ENCODE assay signal across 8 cellular contexts in the genomic region with DNA sequence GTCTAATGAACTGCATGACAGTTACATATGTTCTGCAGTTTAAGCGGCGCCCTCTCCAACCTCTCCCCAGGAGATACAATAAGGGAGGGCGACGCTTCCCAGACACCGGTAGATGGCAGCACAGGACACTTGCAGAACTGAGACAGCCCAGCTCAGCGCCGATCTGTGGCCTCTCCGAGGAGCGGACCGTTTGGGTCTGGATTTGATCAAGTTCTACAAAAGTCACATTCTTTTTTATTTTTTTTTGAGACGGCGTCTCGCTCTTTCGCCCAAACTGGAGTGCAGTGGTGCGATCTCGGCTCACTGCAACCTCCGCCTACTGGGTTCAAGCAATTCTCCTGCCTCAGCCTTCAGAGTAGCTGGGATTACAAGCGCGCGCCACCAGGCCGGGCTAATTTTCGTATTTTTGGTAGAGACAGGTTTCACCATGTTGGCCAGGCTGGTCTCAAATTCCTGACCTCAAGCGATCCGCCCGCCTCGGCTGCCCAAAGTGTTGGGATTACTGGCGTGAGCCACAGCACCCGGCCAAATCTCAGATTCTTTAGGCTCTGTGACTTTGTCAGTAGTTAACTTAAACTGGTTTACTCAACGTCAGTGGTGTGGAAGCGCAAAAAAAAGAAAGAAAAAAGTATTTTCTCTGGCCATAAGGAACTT. TPM values are rescaled to one million over a fixed set of nuclear protein-coding genes. Genes with fewer than 3 reads are reported as not detected.
DNase-seq lines count a peak whose midpoint lies in the region; ATAC-seq and TF ChIP-seq lines count a peak whose summit lies in the region.

No MANE protein-coding gene starts in this region.

- intact Hi-C loops in head of caudate nucleus (cut with DNase I), result loop anchor here (5.0 kb wide), 2 partner anchors 140 to 360 kb away; no protein-coding TSS in a partner anchor
- intact Hi-C loops in ovary (cut with DNase I), result loop anchor here (2.0 to 10.0 kb wide), 8 partner anchors 138 to 440 kb away; no protein-coding TSS in a partner anchor

- H3K36me3 ChIP-seq in SK-N-SH (replicated peaks in 1 of 2; ENCODE audit: control insufficient read depth in 1 of 2, insufficient read depth in 2 of 2, low read length in 1 of 2) (peaks cover 0 to 5% of the 10 kb centered on the region in 2 experiments), ovary (no peaks in the 10 kb centered on the region), thoracic aorta (no peaks in the 10 kb centered on the region)

- TF ChIP-seq POLR2A in ovary (IDR thresholded peaks at IDR 0.05), result no peak

- H3K27ac ChIP-seq in SK-N-SH (ENCODE audit: low read depth in 2 of 2, low read length in 1 of 2) (peak overlapping the region in 1 of 2 experiments; percentile 97; a peak in 1 of 4 replicates), ovary (peak overlapping the region in 1 of 2 donors; percentile 82), thoracic aorta (peak overlapping the region; percentile 90 to 92)

- no peaks in the 10 kb centered on the region for H3K9me3 ChIP-seq in SK-N-SH
- no peaks in the 10 kb centered on the region for H3K9me3 ChIP-seq in ovary
- no peaks in the 10 kb centered on the region for H3K9me3 ChIP-seq in thoracic aorta

- H4K20me1 ChIP-seq in SK-N-SH (ENCODE audit: insufficient read depth), result no peaks in the 10 kb centered on the region

- peaks cover 39% of the 10 kb centered on the region for H3F3A ChIP-seq in SK-N-SH (replicated peaks; ENCODE audit: insufficient read depth)

- H3K36me3 Mint-ChIP-seq in activated naive CD4-positive, alpha-beta T cell treated with anti-CD3 and anti-CD28 coated beads, Interleukin-2, amount 50 U/mL, for 72 hours, result peaks cover 0 to 5% of the 10 kb centered on the region in 2 donors

- peaks cover 23 to 29% of the 10 kb centered on the region in 2 experiments for H3K4me1 ChIP-seq in SK-N-SH (ENCODE audit: control insufficient read depth in 1 of 2, insufficient read depth in 2 of 2, low read depth in 1 of 2, low read length in 1 of 2)
- H3K4me1 ChIP-seq in ovary (ENCODE audit: insufficient read depth), result peaks cover 11% of the 10 kb centered on the region
- H3K4me1 ChIP-seq in thoracic aorta (ENCODE audit: control insufficient read depth in 1 of 2, low read depth in 2 of 2), result peaks cover 28 to 47% of the 10 kb centered on the region in 2 donors

- DNase-seq in G401 (ENCODE audit: low spot score) (peak; percentile 97), HEK293T (ENCODE audit: extremely low spot score) (peak; percentile 80), NAMALWA (ENCODE audit: low spot score) (peak; percentile 96), SK-N-SH (peak; percentile 81), head of caudate nucleus (peak; percentile 84 to 98 (median 94)), ovary (peak; percentile 83 to 93 (median 89)), thoracic aorta (ENCODE audit: low spot score) (peak; percentile 80)
- peak; percentile 84 to 88 for DNase-seq in activated naive CD4-positive, alpha-beta T cell treated with anti-CD3 and anti-CD28 coated beads, Interleukin-2, amount 50 U/mL, for 72 hours (ENCODE audit: low spot score in 2 of 2)

- H3K79me2 ChIP-seq in SK-N-SH (ENCODE audit: insufficient read depth), result peaks cover 26% of the 10 kb centered on the region

- H3K27me3 ChIP-seq in SK-N-SH (ENCODE audit: insufficient read depth) (no peaks in the 10 kb centered on the region), ovary (no peaks in the 10 kb centered on the region), thoracic aorta (replicated peaks; ENCODE audit: insufficient read depth) (no peaks in the 10 kb centered on the region)

- H3K9me3 Mint-ChIP-seq in activated naive CD4-positive, alpha-beta T cell treated with anti-CD3 and anti-CD28 coated beads, Interleukin-2, amount 50 U/mL, for 72 hours, result no peaks in the 10 kb centered on the region

- no peaks in the 10 kb centered on the region for H3K9me2 ChIP-seq in SK-N-SH

- 40% methylated on average over 26 of the region's 30 CpGs for WGBS in SK-N-SH (ENCODE audit: low lambda C conversion rate)
- WGBS in ovary, 3 donors, result 9 to 10% (median 9%) methylated on average over 30 of the region's 30 CpGs

- H3K27ac Mint-ChIP-seq in activated naive CD4-positive, alpha-beta T cell treated with anti-CD3 and anti-CD28 coated beads, Interleukin-2, amount 50 U/mL, for 72 hours, result peak overlapping the region; percentile 31 to 80

- in situ Hi-C loops in G401 (cut with HindIII; ENCODE audit: low sequenced_read_pairs), result no loop called here

- POLR2A ChIA-PET in HEK293T (lab: Yijun Ruan, JAX), result interaction anchor here (1.5 kb wide), 1 partner anchor 14 kb away, joined by 5 read pairs; a partner anchor contains a TSS
- POLR2A ChIA-PET in SK-N-SH (lab: Yijun Ruan, JAX), result interaction anchor here (0.7 kb wide), 1 partner anchor 14 kb away, joined by 4 read pairs; a partner anchor contains a TSS

- peak overlapping the region; percentile 99 for H3K4me2 ChIP-seq in SK-N-SH

- H2AFZ ChIP-seq in SK-N-SH (ENCODE audit: low read depth), result peak overlapping the region; percentile 92; the same call in 1 of the 2 replicates

- peak; percentile 67 to 68 for ATAC-seq in activated naive CD4-positive, alpha-beta T cell treated with anti-CD3 and anti-CD28 coated beads, Interleukin-2, amount 50 U/mL, for 72 hours
- ATAC-seq in thoracic aorta (ENCODE audit: insufficient number of reproducible peaks, low FRiP score, low read depth), result peak; percentile 72

- peak; percentile 93 for TF ChIP-seq RAD21 in SK-N-SH (IDR thresholded peaks at IDR 0.05; ENCODE audit: low read length)

- CTCF ChIA-PET in HEK293T (lab: Yijun Ruan, JAX) (interaction anchor here (0.7 to 1.7 kb wide), 3 partner anchors 14 to 481 kb away, joined by 3 to 4 read pairs (median 4); no protein-coding TSS in a partner anchor), SK-N-SH (lab: Yijun Ruan, JAX) (interaction anchor here (0.6 to 3.6 kb wide), 34 partner anchors 9 to 453 kb away, joined by 3 to 55 read pairs (median 4); a partner anchor contains a TSS)

- TF ChIP-seq CTCF in SK-N-SH (IDR thresholded peaks at IDR 0.05) (peak; percentile 97), ovary (IDR thresholded peaks at IDR 0.05) (peak; percentile 81 to 94 (median 83)), thoracic aorta (IDR thresholded peaks at IDR 0.05) (peak; percentile 93)

- H3K9ac ChIP-seq in SK-N-SH, result no peak overlapping the region

- H3K4me3 ChIP-seq in SK-N-SH (ENCODE audit: low read depth in 2 of 2, low read length in 1 of 2) (peak overlapping the region; percentile 76 to 85), ovary (peak overlapping the region; percentile 44), thoracic aorta (peak overlapping the region; percentile 79)

- TF ChIP-seq EP300 in SK-N-SH (IDR thresholded peaks at IDR 0.05; ENCODE audit: borderline replicate concordance in 1 of 2, low read depth in 1 of 2, low read length in 1 of 2) (no peak), ovary (IDR thresholded peaks at IDR 0.05) (no peak)

TF ChIP-seq in HEK293T, 16 proteins besides CTCF, POLR2A, EP300 and RAD21 (continues in another document):
- no peak for TF ChIP-seq TARDBP (IDR thresholded peaks at IDR 0.05)

RNA-seq across cellular contexts. Expression of a gene that starts 1.4 kb away (rescaled TPM):
- 4.1 and 7.4 TPM in 2 replicates for total RNA-seq in G401 (2014; rRNA removed; shearing (Covaris generic))
- polyA plus RNA-seq in SK-N-SH (2012; rRNA removed) (42.6 and 46.0 TPM in 2 replicates), ovary (10 to 100 TPM in 1 of 2 donors, 1 to 10 TPM in 1; 7.1 to 12.2 TPM)
- polyA plus RNA-seq in SK-N-SH (2012; cell fraction: cytosol; rRNA removed), result 27.4 and 33.7 TPM in 2 replicates
- polyA plus RNA-seq in SK-N-SH (2012; cell fraction: nucleus; rRNA removed), result 53.5 and 64.5 TPM in 2 replicates
- total RNA-seq in activated naive CD4-positive, alpha-beta T cell treated with anti-CD3 and anti-CD28 coated beads, Interleukin-2, amount 50 U/mL, for 72 hours, result 10 to 100 TPM in 1 of 2 donors, 1 to 10 TPM in 1; 6.9 to 19.9 TPM
- total RNA-seq in ovary (1 to 10 TPM; 2.5 to 9.5 (median 6.9) TPM), thoracic aorta (10 to 100 TPM; 30.2 to 33.6 TPM)

RNA-seq across cellular contexts. Expression of a gene that starts 14.1 kb away (rescaled TPM):
- 379 and 450 TPM in 2 replicates for total RNA-seq in G401 (2014; rRNA removed; shearing (Covaris generic))
- polyA plus RNA-seq in SK-N-SH (2012; rRNA removed) (229 and 232 TPM in 2 replicates), ovary (10 to 100 TPM; 70.1 to 81.5 TPM)
- 165 and 201 TPM in 2 replicates for polyA plus RNA-seq in SK-N-SH (2012; cell fraction: cytosol; rRNA removed)
- polyA plus RNA-seq in SK-N-SH (2012; cell fraction: nucleus; rRNA removed), result 194 and 206 TPM in 2 replicates
- 100 to 1,000 TPM; 151 to 216 TPM for total RNA-seq in activated naive CD4-positive, alpha-beta T cell treated with anti-CD3 and anti-CD28 coated beads, Interleukin-2, amount 50 U/mL, for 72 hours
- total RNA-seq in ovary (10 to 100 TPM; 70.8 to 97.7 (median 84.1) TPM), thoracic aorta (10 to 100 TPM; 51.7 to 84.1 TPM)

RNA-seq across cellular contexts. Expression of a gene that starts 20.6 kb away (rescaled TPM):
- total RNA-seq in G401 (2014; rRNA removed; shearing (Covaris generic)), result 19.0 and 21.6 TPM in 2 replicates
- polyA plus RNA-seq in SK-N-SH (2012; rRNA removed), result 31.0 and 38.5 TPM in 2 replicates
- polyA plus RNA-seq in SK-N-SH (2012; cell fraction: cytosol; rRNA removed), result 14.9 and 20.1 TPM in 2 replicates
- 50.7 and 64.3 TPM in 2 replicates for polyA plus RNA-seq in SK-N-SH (2012; cell fraction: nucleus; rRNA removed)
- 10 to 100 TPM; 13.0 to 20.3 TPM for total RNA-seq in activated naive CD4-positive, alpha-beta T cell treated with anti-CD3 and anti-CD28 coated beads, Interleukin-2, amount 50 U/mL, for 72 hours
- 10 to 100 TPM; 12.9 to 22.8 (median 19.6) TPM for total RNA-seq in ovary
- polyA plus RNA-seq in ovary, result 10 to 100 TPM; 13.1 to 20.4 TPM
- total RNA-seq in thoracic aorta, result 10 to 100 TPM; 10.8 to 13.9 TPM

RNA-seq across cellular contexts. Expression of a gene that starts 37.3 kb away (rescaled TPM):
- 50.2 and 53.4 TPM in 2 replicates for total RNA-seq in G401 (2014; rRNA removed; shearing (Covaris generic))
- 25.1 and 25.6 TPM in 2 replicates for polyA plus RNA-seq in SK-N-SH (2012; rRNA removed)
- 9.9 and 15.1 TPM in 2 replicates for polyA plus RNA-seq in SK-N-SH (2012; cell fraction: cytosol; rRNA removed)
- 107 and 147 TPM in 2 replicates for polyA plus RNA-seq in SK-N-SH (2012; cell fraction: nucleus; rRNA removed)
- 100 to 1,000 TPM; 114 to 194 TPM for total RNA-seq in activated naive CD4-positive, alpha-beta T cell treated with anti-CD3 and anti-CD28 coated beads, Interleukin-2, amount 50 U/mL, for 72 hours
- 10 to 100 TPM in 5 of 7 donors, 1 to 10 TPM in 2; 6.7 to 17.2 (median 12.4) TPM for total RNA-seq in ovary
- polyA plus RNA-seq in ovary, result 10 to 100 TPM; 10.8 to 26.1 TPM
- 10 to 100 TPM in 1 of 2 donors, 1 to 10 TPM in 1; 2.2 to 19.1 TPM for total RNA-seq in thoracic aorta

RNA-seq across cellular contexts. Expression of a gene that starts 44.6 kb away (rescaled TPM):
- total RNA-seq in G401 (2014; rRNA removed; shearing (Covaris generic)), result 295 and 352 TPM in 2 replicates
- polyA plus RNA-seq in SK-N-SH (2012; rRNA removed), result 238 and 280 TPM in 2 replicates
- polyA plus RNA-seq in SK-N-SH (2012; cell fraction: cytosol; rRNA removed), result 165 and 205 TPM in 2 replicates
- polyA plus RNA-seq in SK-N-SH (2012; cell fraction: nucleus; rRNA removed), result 474 and 586 TPM in 2 replicates
- 100 to 1,000 TPM; 208 to 305 TPM for total RNA-seq in activated naive CD4-positive, alpha-beta T cell treated with anti-CD3 and anti-CD28 coated beads, Interleukin-2, amount 50 U/mL, for 72 hours
- total RNA-seq in ovary, result 100 to 1,000 TPM in 6 of 7 donors, 10 to 100 TPM in 1; 78.0 to 178 (median 149) TPM
- polyA plus RNA-seq in ovary, result 100 to 1,000 TPM in 1 of 2 donors, 10 to 100 TPM in 1; 91.6 to 276 TPM
- total RNA-seq in thoracic aorta, result 100 to 1,000 TPM; 179 to 204 TPM
